In genomic region chr3:155714295-155714718, GRCh38 we compare ENCODE assay signal across 13 cellular contexts. TPM values are rescaled to one million over a fixed set of nuclear protein-coding genes. Genes with fewer than 3 reads are reported as not detected.
DNase-seq lines count a peak whose midpoint lies in the region; ATAC-seq and TF ChIP-seq lines count a peak whose summit lies in the region.
"Had no signal": no experiment of that assay in that cellular context is flagged by ENCODE, and none has a peak within 500 bp of the region (broad histone marks: within the 10 kb centered on the region; RNA-seq: fewer than 3 reads in every experiment).

No MANE protein-coding gene starts in this region.

- 71 to 89% methylated on average over 3 to 5 of the region's 5 CpGs for WGBS in endodermal cell (ENCODE audit: insufficient coverage in 1 of 2, insufficient read length in 1 of 2), 2 experiments
- 40 to 44% methylated on average over 1 to 5 of the region's 5 CpGs for WGBS in transverse colon (ENCODE audit: low coverage in 1 of 2), 2 donors

- no peak overlapping the region for H3K4me3 Mint-ChIP-seq in endodermal cell
- no peak overlapping the region for H3K4me3 Mint-ChIP-seq in immature natural killer cell

- no peaks in the 10 kb centered on the region for H3K36me3 ChIP-seq in endodermal cell (ENCODE audit: control insufficient read depth, insufficient read depth, low read length)
- H3K36me3 ChIP-seq in transverse colon, result no peaks in the 10 kb centered on the region
- H3K36me3 ChIP-seq in effector memory CD4-positive, alpha-beta T cell (ENCODE audit: control insufficient read depth, insufficient read depth, low read length), result no peaks in the 10 kb centered on the region
- H3K36me3 ChIP-seq: ovary had no signal

- H3K9me3 Mint-ChIP-seq in endodermal cell, result peaks cover 24% of the 10 kb centered on the region
- peaks cover 0 to 10% (median 7%) of the 10 kb centered on the region in 6 donors for H3K9me3 Mint-ChIP-seq in immature natural killer cell

- no peak overlapping the region for H3K4me3 ChIP-seq in endodermal cell (ENCODE audit: low read length)
- no peak overlapping the region for H3K4me3 ChIP-seq in transverse colon
- no peak overlapping the region for H3K4me3 ChIP-seq in effector memory CD4-positive, alpha-beta T cell (ENCODE audit: insufficient read depth, low read depth, low read length, poor library complexity, severe bottlenecking)
- H3K4me3 ChIP-seq: ovary had no signal

- H3K9me3 ChIP-seq in endodermal cell (ENCODE audit: control insufficient read depth, low read length) (peaks cover 30% of the 10 kb centered on the region), transverse colon (peaks cover 0 to 5% of the 10 kb centered on the region in 2 donors)
- no peaks in the 10 kb centered on the region for H3K9me3 ChIP-seq in effector memory CD4-positive, alpha-beta T cell (ENCODE audit: control insufficient read depth, low read length)
- H3K9me3 ChIP-seq: ovary had no signal

- peaks cover 14% of the 10 kb centered on the region for H3K4me1 Mint-ChIP-seq in endodermal cell
- no peaks in the 10 kb centered on the region for H3K4me1 Mint-ChIP-seq in immature natural killer cell

- in situ Hi-C loops in transverse colon (cut with MboI; ENCODE audit: low pct_ligation_motif_present in 1 of 4, low pct_unique_long_range_greater_than_20kb in 1 of 4, low sequenced_read_pairs in 3 of 4), result loop anchor here in 2 of 4 donors (25.0 kb wide), 2 partner anchors 952 to 1377 kb away; no protein-coding TSS in a partner anchor

- no peaks in the 10 kb centered on the region for H3K4me1 ChIP-seq in endodermal cell (ENCODE audit: control insufficient read depth, insufficient read depth, low read length)
- peaks cover 0 to 15% (median 6%) of the 10 kb centered on the region in 4 donors for H3K4me1 ChIP-seq in transverse colon
- no peaks in the 10 kb centered on the region for H3K4me1 ChIP-seq in effector memory CD4-positive, alpha-beta T cell (ENCODE audit: control insufficient read depth, insufficient read depth, low read length, poor library complexity, severe bottlenecking)

- ATAC-seq in GM21447 (IDR thresholded peaks at IDR 0.05; ENCODE audit: unreplicated experiment), result no peak

- peak overlapping the region; percentile 38 for H3K27ac Mint-ChIP-seq in endodermal cell
- no peak overlapping the region for H3K27ac Mint-ChIP-seq in immature natural killer cell

- H3K36me3 Mint-ChIP-seq in endodermal cell (ENCODE audit: low read depth) (peaks cover 15% of the 10 kb centered on the region), immature natural killer cell (peaks cover 0 to 7% (median 0%) of the 10 kb centered on the region in 3 donors)

- TF ChIP-seq EP300 in transverse colon (IDR thresholded peaks at IDR 0.05; ENCODE audit: low read depth), result no peak

- TF ChIP-seq POLR2A in transverse colon (IDR thresholded peaks at IDR 0.05), result no peak

- no peaks in the 10 kb centered on the region for H3K27me3 Mint-ChIP-seq in endodermal cell (ENCODE audit: insufficient read depth)
- no peaks in the 10 kb centered on the region for H3K27me3 Mint-ChIP-seq in immature natural killer cell (ENCODE audit: low read depth in 3 of 3)

- H3K27ac ChIP-seq in endodermal cell (ENCODE audit: low read depth, low read length) (no peak overlapping the region), transverse colon (peak overlapping the region in 3 of 4 donors; percentile 7 to 43 (median 16))
- no peak overlapping the region for H3K27ac ChIP-seq in effector memory CD4-positive, alpha-beta T cell (ENCODE audit: insufficient read depth, low read length, poor library complexity, severe bottlenecking)
- H3K27ac ChIP-seq: ovary had no signal

- H3K9ac ChIP-seq in endodermal cell (ENCODE audit: extremely low read depth, low read length, poor library complexity, severe bottlenecking), result no peak overlapping the region

- H3K27me3 ChIP-seq in endodermal cell (ENCODE audit: control insufficient read depth, insufficient read depth, low read length, poor library complexity, severe bottlenecking), result no peaks in the 10 kb centered on the region
- no peaks in the 10 kb centered on the region for H3K27me3 ChIP-seq in transverse colon
- H3K27me3 ChIP-seq in effector memory CD4-positive, alpha-beta T cell (replicated peaks; ENCODE audit: control insufficient read depth, insufficient read depth, low read length, poor library complexity, severe bottlenecking), result no peaks in the 10 kb centered on the region
- H3K27me3 ChIP-seq: ovary had no signal

- DNase-seq in NCI-H748 (lab: John Stamatoyannopoulos, UW; ENCODE audit: unreplicated experiment) (peak; percentile 34), NCI-H748 treated with DMSO at 0.1 percent for 48 hours (lab: John Stamatoyannopoulos, UW) (no peak), NCI-H524 (lab: John Stamatoyannopoulos, UW) (peak; percentile 35 to 69), endodermal cell (peak; percentile 85), transverse colon (peak; percentile 19), immature natural killer cell (no peak)
- no peak for DNase-seq in effector memory CD4-positive, alpha-beta T cell
- DNase-seq: activated CD8-positive, alpha-beta memory T cell treated with anti-CD3 and anti-CD28 coated beads for 24 hours; activated effector memory CD4-positive, alpha-beta T cell treated with anti-CD3 and anti-CD28 coated beads, Interleukin-2, amount 50 U/mL, for 16 hours; midbrain; ovary; SIG-M5 had no signal

- intact Hi-C loops in transverse colon (cut with DNase I; ENCODE audit: low total_unique reads), result no loop called here

- TF ChIP-seq CTCF in endodermal cell (conservative IDR thresholded peaks at IDR 0.05) (peak; percentile 45), transverse colon (IDR thresholded peaks at IDR 0.05) (no peak)

RNA-seq across cellular contexts. Expression of gene PLCH1, which starts 30.6 kb away (rescaled TPM):
- 10 to 100 TPM; 12.0 to 12.4 TPM for total RNA-seq in endodermal cell
- 24.1 TPM for polyA plus RNA-seq in endodermal cell (2013, experiment 1 of 2)
- polyA plus RNA-seq in endodermal cell (2013, experiment 2 of 2), result 23.9 TPM
- 10 to 100 TPM in 1 of 4 donors, 1 to 10 TPM in 3; 8.2 to 33.4 (median 8.5) TPM for total RNA-seq in transverse colon
- polyA plus RNA-seq in immature natural killer cell, result under 1 TPM in 1 of 3 donors, not detected in 2; 0.11 TPM

Comparison
In these comparisons a context has a peak if more than half of its experiments do, and no peak if none do; other contexts are left out.
1. DNase-seq: peak in NCI-H748 (single experiment), NCI-H524 (2 of 2), endodermal cell (single experiment) and transverse colon (single experiment); none in NCI-H748 treated with DMSO at 0.1 percent for 48 hours (single experiment), effector memory CD4-positive, alpha-beta T cell (0 of 3) and immature natural killer cell (0 of 3).
2. H3K27ac ChIP-seq: peak in transverse colon (3 of 4); none in endodermal cell (single experiment) and effector memory CD4-positive, alpha-beta T cell (single experiment).